In the genomic region with DNA sequence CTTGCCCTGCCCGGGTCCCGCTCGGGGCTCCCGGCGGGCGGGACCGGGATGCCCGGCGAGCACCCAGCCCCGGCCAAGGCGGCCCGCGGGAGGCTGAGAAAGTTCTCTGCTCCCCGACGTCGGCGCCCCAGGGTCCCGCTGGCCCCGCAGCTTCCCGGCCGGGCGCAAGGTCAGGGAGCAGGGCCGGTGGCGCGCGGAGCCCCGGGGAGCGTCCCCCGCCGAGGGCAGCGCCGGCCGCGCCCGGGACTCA, we compare ENCODE assay signal across 7 cellular contexts. TPM values are rescaled to one million over a fixed set of nuclear protein-coding genes. Genes with fewer than 3 reads are reported as not detected.
DNase-seq lines count a peak whose midpoint lies in the region; ATAC-seq, FAIRE-seq and TF ChIP-seq lines count a peak whose summit lies in the region.

No MANE protein-coding gene starts in this region.

- TF ChIP-seq POLR2A in GM12891 (IDR thresholded peaks at IDR 0.05; ENCODE audit: low read depth, low read length) = no peak

- DNase-seq in HPDE6-E6E7 (ENCODE audit: extremely low spot score) (peak; percentile 35), epithelial cell of prostate (ENCODE audit: low read depth, low spot score) (no peak), retinal pigment epithelial cell (ENCODE audit: low read depth) (no peak), GM12891 (ENCODE audit: insufficient read length, low spot score) (no peak), middle frontal gyrus (ENCODE audit: extremely low spot score, low spot score) (no peak)

- FAIRE-seq in GM12891 (lab: Jason Lieb, UNC) = no peak

- no peak for TF ChIP-seq CTCF in retinal pigment epithelial cell (conservative IDR thresholded peaks at IDR 0.05; ENCODE audit: low read depth, low read length)

- H3K4me3 ChIP-seq in retinal pigment epithelial cell (ENCODE audit: low read length) = peak overlapping the region; percentile 60

- H3K27ac ChIP-seq in epithelial cell of prostate = peak overlapping the region; percentile 49

- peak; percentile 36 for ATAC-seq in GM21367 (IDR thresholded peaks at IDR 0.05; ENCODE audit: unreplicated experiment)
- no peak for ATAC-seq in HG02571 (IDR thresholded peaks at IDR 0.05; ENCODE audit: unreplicated experiment)

TF ChIP-seq in GM12891, 5 proteins besides CTCF, POLR2A, EP300 and RAD21:
- TF ChIP-seq POU2F2 (IDR thresholded peaks at IDR 0.05; ENCODE audit: low read depth, low read length) (no peak), POLR2AphosphoS5 (IDR thresholded peaks at IDR 0.05; ENCODE audit: low read depth, low read length) (no peak), SPI1 (IDR thresholded peaks at IDR 0.05; ENCODE audit: low read depth, low read length) (no peak), TAF1 (IDR thresholded peaks at IDR 0.05; ENCODE audit: low read depth, low read length) (no peak), PAX5 (IDR thresholded peaks at IDR 0.05; ENCODE audit: insufficient read depth, low read length, severe bottlenecking) (no peak)

RNA-seq across cellular contexts. Expression of a gene that starts 0.3 kb away (rescaled TPM):
- 0.04 TPM for polyA plus RNA-seq in GM12891 (2012; ENCODE audit: low read depth, missing spikeins)
